21 cellular contexts compared by ENCODE assay signal in genomic region chr6:75109025-75109424, GRCh38.
DNase-seq lines count a peak whose midpoint lies in the region; ATAC-seq, FAIRE-seq and TF ChIP-seq lines count a peak whose summit lies in the region.
"Had no signal": no experiment of that assay in that cellular context is flagged by ENCODE, and none has a peak within 500 bp of the region (broad histone marks: within the 10 kb centered on the region; RNA-seq: fewer than 3 reads in every experiment).

No MANE protein-coding gene starts in this region.

- H3K36me3 ChIP-seq in adipocyte (ENCODE audit: control insufficient read depth, insufficient read depth, low read length, severe bottlenecking) (peaks cover 95% of the 10 kb centered on the region), esophagus muscularis mucosa (peaks cover 0 to 29% (median 3%) of the 10 kb centered on the region in 4 donors)
- H3K36me3 ChIP-seq in CD8-positive, alpha-beta T cell (ENCODE audit: insufficient read depth, low read length) = no peaks in the 10 kb centered on the region
- H3K36me3 ChIP-seq: BLaER1 treated with 17β-estradiol and CSF1 and Interleukin-3, amounts not matched to agents 10 nM and 100 nM had no signal

- H3K27ac Mint-ChIP-seq in osteocyte (ENCODE audit: unreplicated experiment) = peak overlapping the region; percentile 54
- no peak overlapping the region for H3K27ac Mint-ChIP-seq in CD8-positive, alpha-beta T cell
- H3K27ac Mint-ChIP-seq: B cell; CD8-positive, alpha-beta memory T cell; GM23338; HFFc6 had no signal

- H3K4me2 ChIP-seq in A549 = no peak overlapping the region
- H3K4me2 ChIP-seq: BLaER1 treated with 17β-estradiol and CSF1 and Interleukin-3, amounts not matched to agents 10 nM and 100 nM; GM23338 had no signal

- no peak for TF ChIP-seq POLR2A in A549 (IDR thresholded peaks at IDR 0.05; ENCODE audit: low read length)
- no peak for TF ChIP-seq POLR2A in esophagus muscularis mucosa (IDR thresholded peaks at IDR 0.05; ENCODE audit: low read depth)

- TF ChIP-seq EP300 in A549 (IDR thresholded peaks at IDR 0.05) = no peak
- TF ChIP-seq EP300 in esophagus muscularis mucosa (IDR thresholded peaks at IDR 0.05) = no peak

- POLR2A ChIA-PET in A549 (lab: Yijun Ruan, JAX) = no interaction called here
- POLR2A ChIA-PET in CD8-positive, alpha-beta T cell (lab: Charles Lee) = no interaction called here

- ATAC-seq in A549 (no peak), GM18498 (IDR thresholded peaks at IDR 0.05; ENCODE audit: unreplicated experiment) (no peak), HG03108 (IDR thresholded peaks at IDR 0.05; ENCODE audit: unreplicated experiment) (no peak)
- ATAC-seq in CD8-positive, alpha-beta T cell = no peak
- ATAC-seq: GM12878, GM23338, HCT116 had no signal

- intact Hi-C loops in esophagus muscularis mucosa (cut with DNase I) = no loop called here
- intact Hi-C loops in CD8-positive, alpha-beta T cell (cut with DNase I, micrococcal nuclease) = no loop called here

- no peaks in the 10 kb centered on the region for H3K27me3 ChIP-seq in adipocyte (replicated peaks; ENCODE audit: control insufficient read depth, insufficient read depth, low read length)
- H3K27me3 ChIP-seq in esophagus muscularis mucosa = no peaks in the 10 kb centered on the region
- no peaks in the 10 kb centered on the region for H3K27me3 ChIP-seq in CD8-positive, alpha-beta T cell (ENCODE audit: insufficient read depth, low read length)
- H3K27me3 ChIP-seq: BLaER1 treated with 17β-estradiol and CSF1 and Interleukin-3, amounts not matched to agents 10 nM and 100 nM had no signal

- H3K27me3 Mint-ChIP-seq in osteocyte (ENCODE audit: unreplicated experiment) = no peaks in the 10 kb centered on the region
- no peaks in the 10 kb centered on the region for H3K27me3 Mint-ChIP-seq in CD8-positive, alpha-beta T cell (ENCODE audit: low read depth)
- H3K27me3 Mint-ChIP-seq: B cell had no signal

- H3K27ac ChIP-seq in A549 (no peak overlapping the region), esophagus muscularis mucosa (replicated peaks in 1 of 4) (peak overlapping the region; percentile 68 to 77 (median 73))
- H3K27ac ChIP-seq in CD8-positive, alpha-beta T cell (ENCODE audit: low read depth, low read length) = no peak overlapping the region
- H3K27ac ChIP-seq: BLaER1 treated with 17β-estradiol and CSF1 and Interleukin-3, amounts not matched to agents 10 nM and 100 nM had no signal

- no peak for TF ChIP-seq CTCF in A549 (IDR thresholded peaks at IDR 0.05)
- TF ChIP-seq CTCF in esophagus muscularis mucosa (IDR thresholded peaks at IDR 0.05) = no peak
- no peak for TF ChIP-seq CTCF in osteocyte (IDR thresholded peaks at IDR 0.05)
- TF ChIP-seq CTCF in CD8-positive, alpha-beta T cell (IDR thresholded peaks at IDR 0.05) = no peak

- peaks cover 61% of the 10 kb centered on the region for H3K4me1 Mint-ChIP-seq in osteocyte (ENCODE audit: unreplicated experiment)
- H3K4me1 Mint-ChIP-seq in CD8-positive, alpha-beta T cell (ENCODE audit: low read depth) = no peaks in the 10 kb centered on the region
- H3K4me1 Mint-ChIP-seq: B cell; CD8-positive, alpha-beta memory T cell; GM23338 had no signal

- no peaks in the 10 kb centered on the region for H3K4me1 ChIP-seq in A549
- H3K4me1 ChIP-seq in adipocyte (ENCODE audit: control insufficient read depth, insufficient read depth, low read length) = peaks cover 39% of the 10 kb centered on the region
- peaks cover 0 to 56% (median 45%) of the 10 kb centered on the region in 4 donors for H3K4me1 ChIP-seq in esophagus muscularis mucosa
- H3K4me1 ChIP-seq in CD8-positive, alpha-beta T cell (ENCODE audit: insufficient read depth, low read length) = no peaks in the 10 kb centered on the region
- H3K4me1 ChIP-seq: BLaER1 treated with 17β-estradiol and CSF1 and Interleukin-3, amounts not matched to agents 10 nM and 100 nM had no signal

- no peak for FAIRE-seq in A549 (lab: Jason Lieb, UNC)
- FAIRE-seq: GM12878 had no signal

- peak overlapping the region; percentile 57 for H3K9ac ChIP-seq in adipocyte (ENCODE audit: low read length)
- H3K9ac ChIP-seq: BLaER1 treated with 17β-estradiol and CSF1 and Interleukin-3, amounts not matched to agents 10 nM and 100 nM had no signal

- H3K36me3 Mint-ChIP-seq in osteocyte (ENCODE audit: unreplicated experiment) = peaks cover 79% of the 10 kb centered on the region
- no peaks in the 10 kb centered on the region for H3K36me3 Mint-ChIP-seq in CD8-positive, alpha-beta T cell
- H3K36me3 Mint-ChIP-seq: CD8-positive, alpha-beta memory T cell had no signal

- CTCF ChIA-PET in A549 (lab: Yijun Ruan, JAX) = interaction anchor here (1.0 kb wide), 1 partner anchor 1139 kb away, joined by 3 read pairs; no protein-coding TSS in a partner anchor
- CTCF ChIA-PET in CD8-positive, alpha-beta T cell (lab: Charles Lee) = no interaction called here

- no peaks in the 10 kb centered on the region for H3K9me3 Mint-ChIP-seq in osteocyte (ENCODE audit: unreplicated experiment)
- no peaks in the 10 kb centered on the region for H3K9me3 Mint-ChIP-seq in CD8-positive, alpha-beta T cell
- H3K9me3 Mint-ChIP-seq: GM23338, HFFc6 had no signal

- H3K9me3 ChIP-seq in A549 (no peaks in the 10 kb centered on the region), adipocyte (ENCODE audit: control insufficient read depth, low read length) (no peaks in the 10 kb centered on the region), esophagus muscularis mucosa (no peaks in the 10 kb centered on the region)
- H3K9me3 ChIP-seq in CD8-positive, alpha-beta T cell (ENCODE audit: low read length) = no peaks in the 10 kb centered on the region
- H3K9me3 ChIP-seq: BLaER1 treated with 17β-estradiol and CSF1 and Interleukin-3, amounts not matched to agents 10 nM and 100 nM had no signal

- TF ChIP-seq RAD21 in A549 (conservative IDR thresholded peaks at IDR 0.05 in 1 of 2, IDR thresholded peaks at IDR 0.05 in 1 of 2) = no peak

- DNase-seq in A549 (ENCODE audit: low read depth in 1 of 2, low spot score in 1 of 2) (no peak), adipocyte (ENCODE audit: low read depth) (no peak), esophagus muscularis mucosa (ENCODE audit: extremely low spot score) (no peak), osteocyte (ENCODE audit: extremely low spot score, unreplicated experiment) (no peak)
- no peak for DNase-seq in CD8-positive, alpha-beta T cell
- DNase-seq: 8988T; CD8-positive, alpha-beta memory T cell; COR-L47; DMS 273 treated with DMSO at 0.1 percent for 48 hours; DMS53; DND-41; EL; H7; HFFc6 had no signal

- H3K4me3 ChIP-seq in A549 = no peak overlapping the region
- peak overlapping the region; percentile 10 for H3K4me3 ChIP-seq in adipocyte (ENCODE audit: low read length)
- no peak overlapping the region for H3K4me3 ChIP-seq in esophagus muscularis mucosa
- no peak overlapping the region for H3K4me3 ChIP-seq in CD8-positive, alpha-beta T cell (ENCODE audit: low read depth, low read length)
- H3K4me3 ChIP-seq: BLaER1 treated with 17β-estradiol and CSF1 and Interleukin-3, amounts not matched to agents 10 nM and 100 nM; GM12878; GM23338 had no signal

- no peak overlapping the region for H3K4me3 Mint-ChIP-seq in osteocyte (ENCODE audit: unreplicated experiment)
- no peak overlapping the region for H3K4me3 Mint-ChIP-seq in CD8-positive, alpha-beta T cell
- H3K4me3 Mint-ChIP-seq: B cell; CD8-positive, alpha-beta memory T cell; GM23338; HFFc6 had no signal

TF ChIP-seq in A549, 52 proteins besides CTCF, POLR2A, EP300 and RAD21:
- TF ChIP-seq MAFK (IDR thresholded peaks at IDR 0.05; ENCODE audit: partially characterized antibody) = peak; percentile 85
- TF ChIP-seq HMGXB4 (CRISPR knock-in tag; IDR thresholded peaks at IDR 0.05; ENCODE audit: borderline replicate concordance) = no peak
TF ChIP-seq in A549: peak in this region for 1.

Comparison
In these comparisons a context has a peak if more than half of its experiments do, and no peak if none do; other contexts are left out.
1. H3K27ac ChIP-seq: peak in esophagus muscularis mucosa (4 of 4); none in A549 (0 of 2) and CD8-positive, alpha-beta T cell (single experiment).